In genomic region chr12:96522690-96523089, GRCh38 we compare ENCODE assay signal across 18 cellular contexts. TPM values are rescaled to one million over a fixed set of nuclear protein-coding genes. Genes with fewer than 3 reads are reported as not detected.
A peak's percentile ranks its signal among the peaks of the same experiment; 100 is the strongest.
DNase-seq lines count a peak whose midpoint lies in the region; ATAC-seq and TF ChIP-seq lines count a peak whose summit lies in the region.
"Had no signal": no experiment of that assay in that cellular context is flagged by ENCODE, and none has a peak within 500 bp of the region (broad histone marks: within the 10 kb centered on the region; RNA-seq: fewer than 3 reads in every experiment).

No MANE protein-coding gene starts in this region.

- DNase-seq in NCI-H2107 treated with DMSO at 0.1 percent for 48 hours (lab: John Stamatoyannopoulos, UW; ENCODE audit: unreplicated experiment) (peak; percentile 29), NCI-H2107 (lab: John Stamatoyannopoulos, UW) (no peak), epithelial cell of esophagus (ENCODE audit: low read depth) (peak; percentile 13), neural progenitor cell (ENCODE audit: low spot score) (no peak), CD1c-positive myeloid dendritic cell (ENCODE audit: extremely low spot score) (no peak), GM13977 (ENCODE audit: low spot score) (no peak)
- DNase-seq: 8988T, AML-193, C1 segment of cervical spinal cord, IMR-90, NCI-H1105 treated with DMSO at 0.1 percent for 48 hours, NCI-H524 treated with DMSO at 0.1 percent for 48 hours, PC-3, Right ventricle myocardium superior had no signal

- H3K27ac Mint-ChIP-seq in neural progenitor cell, result peak overlapping the region; percentile 36

- no peaks in the 10 kb centered on the region for H3K79me2 ChIP-seq in neural progenitor cell (ENCODE audit: low read depth)

- no peaks in the 10 kb centered on the region for H3K9me3 Mint-ChIP-seq in neural progenitor cell

- H3K4me1 Mint-ChIP-seq in neural progenitor cell, result peaks cover 19% of the 10 kb centered on the region

- no peak overlapping the region for H2AFZ ChIP-seq in neural progenitor cell (replicated peaks)

- peaks cover 4% of the 10 kb centered on the region for H4K20me1 ChIP-seq in neural progenitor cell (ENCODE audit: low read depth)

- in situ Hi-C loops in GM13977 (cut with MboI; ENCODE audit: low pct_unique_long_range_greater_than_20kb, low sequenced_read_pairs, unreplicated experiment), result no loop called here

- H3F3A ChIP-seq in neural progenitor cell (ENCODE audit: low read depth), result peaks cover 16% of the 10 kb centered on the region

- peaks cover 6% of the 10 kb centered on the region for H3K36me3 Mint-ChIP-seq in neural progenitor cell

- H3K36me3 ChIP-seq in HUES48 (ENCODE audit: control insufficient read depth, insufficient read depth, low read length), result no peaks in the 10 kb centered on the region
- no peaks in the 10 kb centered on the region for H3K36me3 ChIP-seq in neural progenitor cell

- no peak overlapping the region for H3K4me3 Mint-ChIP-seq in neural progenitor cell

- H3K27me3 ChIP-seq in HUES48 (ENCODE audit: control insufficient read depth, insufficient read depth, low read length) (no peaks in the 10 kb centered on the region), neural progenitor cell (no peaks in the 10 kb centered on the region)

- no peaks in the 10 kb centered on the region for H3K27me3 Mint-ChIP-seq in neural progenitor cell (ENCODE audit: insufficient read depth, low read depth)

- H3K9ac ChIP-seq in HUES48 (ENCODE audit: low read depth, low read length), result no peak overlapping the region
- no peak overlapping the region for H3K9ac ChIP-seq in neural progenitor cell
- H3K9ac ChIP-seq: KMS-11 had no signal

- H3K4me2 ChIP-seq in neural progenitor cell, result peak overlapping the region; percentile 44
- H3K4me2 ChIP-seq: KMS-11 had no signal

- H3K4me3 ChIP-seq in HUES48 (ENCODE audit: low read depth, low read length), result no peak overlapping the region
- no peak overlapping the region for H3K4me3 ChIP-seq in epithelial cell of esophagus (ENCODE audit: low read length)
- no peak overlapping the region for H3K4me3 ChIP-seq in neural progenitor cell

- ATAC-seq in GM19463 (IDR thresholded peaks at IDR 0.05; ENCODE audit: unreplicated experiment), result no peak
- ATAC-seq: HCT116, PC-3 had no signal

- H3K9me3 ChIP-seq in HUES48 (ENCODE audit: control insufficient read depth, insufficient read depth, low read length) (no peaks in the 10 kb centered on the region), neural progenitor cell (ENCODE audit: low read depth) (no peaks in the 10 kb centered on the region)

- no peak for TF ChIP-seq CTCF in epithelial cell of esophagus (IDR thresholded peaks at IDR 0.05; ENCODE audit: insufficient read depth, low read depth, low read length, missing control alignments)
- TF ChIP-seq CTCF in neural progenitor cell (IDR thresholded peaks at IDR 0.05), result no peak
- TF ChIP-seq CTCF in GM13977 (IDR thresholded peaks at IDR 0.05; ENCODE audit: extremely low read depth, insufficient read depth, missing control alignments), result no peak

- peak overlapping the region; percentile 77 for H3K27ac ChIP-seq in HUES48 (ENCODE audit: low read depth, low read length)
- H3K27ac ChIP-seq in neural progenitor cell, result no peak overlapping the region
- H3K27ac ChIP-seq: KMS-11 had no signal

- peaks cover 26% of the 10 kb centered on the region for H3K4me1 ChIP-seq in HUES48 (ENCODE audit: control insufficient read depth, insufficient read depth, low read length)
- H3K4me1 ChIP-seq in neural progenitor cell, result peaks cover 10% of the 10 kb centered on the region

RNA-seq across cellular contexts. Expression of gene CFAP54, which starts 33.3 kb away (rescaled TPM):
- 1.6 and 4.2 TPM in 2 replicates for total RNA-seq in neural progenitor cell (ENCODE audit: low replicate concordance)

Comparison
In these comparisons a context has a peak if more than half of its experiments do, and no peak if none do; other contexts are left out.
1. DNase-seq: peak in NCI-H2107 treated with DMSO at 0.1 percent for 48 hours (single experiment) and epithelial cell of esophagus (single experiment); none in NCI-H2107 (single experiment), neural progenitor cell (single experiment), CD1c-positive myeloid dendritic cell (single experiment) and GM13977 (single experiment).